Comparison of ENCODE assay signal across 20 cellular contexts in genomic region chr3:52040600-52040999, GRCh38. TPM values are rescaled to one million over a fixed set of nuclear protein-coding genes. Genes with fewer than 3 reads are reported as not detected.
A peak's percentile ranks its signal among the peaks of the same experiment; 100 is the strongest.
DNase-seq lines count a peak whose midpoint lies in the region; ATAC-seq and TF ChIP-seq lines count a peak whose summit lies in the region.
"Had no signal": no experiment of that assay in that cellular context is flagged by ENCODE, and none has a peak within 500 bp of the region (broad histone marks: within the 10 kb centered on the region; RNA-seq: fewer than 3 reads in every experiment).

No MANE protein-coding gene starts in this region.

- H3K27ac Mint-ChIP-seq in chondrocyte (ENCODE audit: unreplicated experiment), result peak overlapping the region; percentile 13
- H3K27ac Mint-ChIP-seq: activated naive CD8-positive, alpha-beta T cell treated with anti-CD3 and anti-CD28 coated beads for 36 hours; GM23338; stimulated activated naive CD8-positive, alpha-beta T cell treated with anti-CD3 and anti-CD28 coated beads, Interleukin-15, Interleukin-2, amounts not matched to agents 100 ng/mL and 50 ng/mL, for 24 hours; T-helper 17 cell had no signal

- H3K9me3 ChIP-seq in SK-N-MC (ENCODE audit: low read depth, low read length) (no peaks in the 10 kb centered on the region), left lung (no peaks in the 10 kb centered on the region)
- H3K9me3 ChIP-seq: mucosa of descending colon, spleen, vagina had no signal

- no peaks in the 10 kb centered on the region for H3K27me3 ChIP-seq in left lung
- H3K27me3 ChIP-seq: brain microvascular endothelial cell, spleen, vagina had no signal

- intact Hi-C loops in left lung (cut with DNase I), result no loop called here

- H3K4me3 ChIP-seq in SK-N-MC (no peak overlapping the region), left lung (no peak overlapping the region)
- H3K4me3 ChIP-seq: GM23338, mucosa of descending colon, spleen, vagina had no signal

- H3K27me3 Mint-ChIP-seq in chondrocyte (ENCODE audit: low read depth), result no peaks in the 10 kb centered on the region
- H3K27me3 Mint-ChIP-seq: activated CD4-positive, alpha-beta T cell treated with anti-CD3 and anti-CD28 coated beads, Interleukin-2, amount 10 ng/mL, durations not matched to agents 7 days and 5 days; activated naive CD8-positive, alpha-beta T cell treated with anti-CD3 and anti-CD28 coated beads for 36 hours; stimulated activated naive CD8-positive, alpha-beta T cell treated with anti-CD3 and anti-CD28 coated beads, Interleukin-15, Interleukin-2, amounts not matched to agents 100 ng/mL and 50 ng/mL, for 24 hours; T-helper 17 cell had no signal

- no peak for DNase-seq in SK-N-MC (ENCODE audit: low read depth, low spot score)
- no peak for DNase-seq in chondrocyte (ENCODE audit: low spot score)
- DNase-seq in left lung, result no peak
- peak in 12 of 49 donors; percentile 35 to 69 (median 56) for DNase-seq in substantia nigra (lab: John Stamatoyannopoulos, UW)
- DNase-seq in amniotic stem cell (lab: John Stamatoyannopoulos, UW), result no peak
- no peak for DNase-seq in OCI-M1 (lab: John Stamatoyannopoulos, UW)
- DNase-seq: activated CD4-positive, alpha-beta T cell treated with anti-CD3 and anti-CD28 coated beads, Interleukin-2, amount 10 ng/mL, durations not matched to agents 7 days and 5 days; activated naive CD8-positive, alpha-beta T cell treated with anti-CD3 and anti-CD28 coated beads for 36 hours; brain microvascular endothelial cell; mucosa of descending colon; NCI-H1092; NCI-H345; NCI-H774; spleen; stimulated activated CD4-positive, alpha-beta T cell treated with anti-CD3 and anti-CD28 coated beads, Interleukin-4, amount 100 ng/mL, for 24 hours; T-helper 17 cell had no signal

- ATAC-seq in left lung (no peak), HG03045 (IDR thresholded peaks at IDR 0.05; ENCODE audit: unreplicated experiment) (no peak)
- ATAC-seq: T-helper 17 cell had no signal

- H3K9me3 Mint-ChIP-seq in chondrocyte (ENCODE audit: low read depth), result no peaks in the 10 kb centered on the region
- H3K9me3 Mint-ChIP-seq: activated CD4-positive, alpha-beta T cell treated with anti-CD3 and anti-CD28 coated beads, Interleukin-2, amount 10 ng/mL, durations not matched to agents 7 days and 5 days; activated naive CD8-positive, alpha-beta T cell treated with anti-CD3 and anti-CD28 coated beads for 36 hours; stimulated activated naive CD8-positive, alpha-beta T cell treated with anti-CD3 and anti-CD28 coated beads, Interleukin-15, Interleukin-2, amounts not matched to agents 100 ng/mL and 50 ng/mL, for 24 hours had no signal

- H3K4me3 Mint-ChIP-seq in chondrocyte (ENCODE audit: unreplicated experiment), result no peak overlapping the region
- H3K4me3 Mint-ChIP-seq: activated CD4-positive, alpha-beta T cell treated with anti-CD3 and anti-CD28 coated beads, Interleukin-2, amount 10 ng/mL, durations not matched to agents 7 days and 5 days; activated naive CD8-positive, alpha-beta T cell treated with anti-CD3 and anti-CD28 coated beads for 36 hours; GM23338; stimulated activated naive CD8-positive, alpha-beta T cell treated with anti-CD3 and anti-CD28 coated beads, Interleukin-15, Interleukin-2, amounts not matched to agents 100 ng/mL and 50 ng/mL, for 24 hours; T-helper 17 cell had no signal

- H3K4me1 ChIP-seq in left lung, result peaks cover 10 to 24% of the 10 kb centered on the region in 2 donors

- H3K27ac ChIP-seq in SK-N-MC, result 0 out of 2 replicates have a peak overlapping the region, but pooled peaks have one; percentile 60
- H3K27ac ChIP-seq in left lung, result peak overlapping the region; percentile 7 to 73
- peak overlapping the region; percentile 100 for H3K27ac ChIP-seq in substantia nigra (ENCODE audit: low read depth, low read length, poor library complexity, severe bottlenecking)
- H3K27ac ChIP-seq: brain microvascular endothelial cell, vagina had no signal

- no peak for TF ChIP-seq CTCF in chondrocyte (IDR thresholded peaks at IDR 0.05)
- no peak for TF ChIP-seq CTCF in left lung (IDR thresholded peaks at IDR 0.05)

- H3K36me3 ChIP-seq in SK-N-MC (ENCODE audit: insufficient read depth, low read length) (no peaks in the 10 kb centered on the region), left lung (no peaks in the 10 kb centered on the region)
- H3K36me3 ChIP-seq: brain microvascular endothelial cell, spleen, vagina had no signal

- peaks cover 29% of the 10 kb centered on the region for H3K4me1 Mint-ChIP-seq in chondrocyte (ENCODE audit: low read depth)
- H3K4me1 Mint-ChIP-seq: activated naive CD8-positive, alpha-beta T cell treated with anti-CD3 and anti-CD28 coated beads for 36 hours had no signal

- no peaks in the 10 kb centered on the region for H3K36me3 Mint-ChIP-seq in chondrocyte (ENCODE audit: low read depth)
- H3K36me3 Mint-ChIP-seq: activated naive CD8-positive, alpha-beta T cell treated with anti-CD3 and anti-CD28 coated beads for 36 hours had no signal

- no peak overlapping the region for H3K9ac ChIP-seq in SK-N-MC (ENCODE audit: insufficient read length)

RNA-seq across cellular contexts. Expression of gene DUSP7, which starts 15.8 kb away (rescaled TPM):
- 32.5 to 33.6 TPM (median 33.3 TPM) in 3 replicates for total RNA-seq in chondrocyte
- total RNA-seq in left lung, result 10 to 100 TPM; 35.9 to 38.3 TPM

RNA-seq across cellular contexts. Expression of gene RPL29, which starts 44.9 kb away (rescaled TPM):
- 610 to 772 TPM (median 621 TPM) in 3 replicates for total RNA-seq in chondrocyte
- 100 to 1,000 TPM; 854 to 981 TPM for total RNA-seq in left lung

RNA-seq across cellular contexts. Expression of gene ACY1, which starts 57.3 kb away (rescaled TPM):
- total RNA-seq in chondrocyte, result 21.1 to 24.5 TPM (median 21.7 TPM) in 3 replicates
- 10 to 100 TPM; 37.0 to 41.2 TPM for total RNA-seq in left lung

Comparison
In these comparisons a context has a peak if more than half of its experiments do, and no peak if none do; other contexts are left out.
1. H3K27ac ChIP-seq: peak in every context shown above with its lines; median percentile 100 in substantia nigra; 60 in SK-N-MC; 40 in left lung.